ENCODE assay signal across 1 cellular context in genomic region chr2:100285011-100285410, GRCh38.
TF ChIP-seq lines count a peak whose summit lies in the region.

No MANE protein-coding gene starts in this region.

TF ChIP-seq in SK-N-SH treated with all-trans-retinoic acid at 6 μM for 48 hours, 23 proteins besides CTCF, POLR2A, EP300 and RAD21 (continued from another document):
- no peak for TF ChIP-seq CSRNP3 (CRISPR knock-in tag; IDR thresholded peaks at IDR 0.05)
- TF ChIP-seq ZC3H10 (CRISPR knock-in tag; IDR thresholded peaks at IDR 0.05) = no peak
- no peak for TF ChIP-seq ZNF8 (CRISPR knock-in tag; IDR thresholded peaks at IDR 0.05)
- no peak for TF ChIP-seq PPARA (CRISPR knock-in tag; IDR thresholded peaks at IDR 0.05; ENCODE audit: borderline replicate concordance)
- no peak for TF ChIP-seq ESRRG (CRISPR knock-in tag; IDR thresholded peaks at IDR 0.05)
- TF ChIP-seq ZFP3 (CRISPR knock-in tag; IDR thresholded peaks at IDR 0.05) = no peak
- TF ChIP-seq TSHZ2 (CRISPR knock-in tag; IDR thresholded peaks at IDR 0.05) = no peak
- TF ChIP-seq TOX (CRISPR knock-in tag; IDR thresholded peaks at IDR 0.05; ENCODE audit: borderline replicate concordance) = no peak
- no peak for TF ChIP-seq ZNF565 (CRISPR knock-in tag; conservative IDR thresholded peaks at IDR 0.05; ENCODE audit: low read depth)
- TF ChIP-seq CSDC2 (CRISPR knock-in tag; IDR thresholded peaks at IDR 0.05) = no peak
- TF ChIP-seq ISL1 (CRISPR knock-in tag; IDR thresholded peaks at IDR 0.05) = no peak
TF ChIP-seq in SK-N-SH treated with all-trans-retinoic acid at 6 μM for 48 hours: peak in this region for 0.
